19 cellular contexts compared by ENCODE assay signal in genomic region chr7:132117636-132118035, GRCh38.
DNase-seq lines count a peak whose midpoint lies in the region; ATAC-seq, FAIRE-seq and TF ChIP-seq lines count a peak whose summit lies in the region.
"Had no signal": no experiment of that assay in that cellular context is flagged by ENCODE, and none has a peak within 500 bp of the region (broad histone marks: within the 10 kb centered on the region; RNA-seq: fewer than 3 reads in every experiment).

No MANE protein-coding gene starts in this region.

- intact Hi-C loops in cardiac septum (cut with DNase I) (no loop called here), left ventricle myocardium inferior (cut with micrococcal nuclease) (no loop called here), K562 (cut with micrococcal nuclease) (no loop called here)

- H3K9me1 ChIP-seq in K562 (ENCODE audit: control insufficient read depth, insufficient read depth, low read length), result no peaks in the 10 kb centered on the region

- H3K9ac ChIP-seq in K562 (ENCODE audit: insufficient read depth in 1 of 2, low read depth in 2 of 2, low read length in 2 of 2), result no peak overlapping the region
- H3K9ac ChIP-seq: GM23248 had no signal

- TF ChIP-seq POLR2A in K562 (conservative IDR thresholded peaks at IDR 0.05), result no peak

- in situ Hi-C loops in K562 (cut with MboI), result no loop called here

- WGBS in K562 (ENCODE audit: insufficient coverage, low coverage, missing lambda C conversion rate), result 1% methylated on average over 6 of the region's 6 CpGs

- H3K4me1 ChIP-seq in left ventricle myocardium inferior, result no peaks in the 10 kb centered on the region
- no peaks in the 10 kb centered on the region for H3K4me1 ChIP-seq in K562 (replicated peaks in 1 of 2; ENCODE audit: control insufficient read depth in 2 of 2, insufficient read depth in 2 of 2, low read length in 2 of 2)
- H3K4me1 ChIP-seq: BE2C, HAP-1 had no signal

- POLR2A ChIA-PET in K562 (lab: Yijun Ruan, JAX), result interaction anchor here (1.1 kb wide), 1 partner anchor 38 kb away, joined by 6 read pairs; no protein-coding TSS in a partner anchor

- BruUV-seq in K562 (replicated peaks; lab: Mats Ljungman, UMichigan), result no TSS peak

- H3K9me3 ChIP-seq in left ventricle myocardium inferior (replicated peaks) (no peaks in the 10 kb centered on the region), K562 (replicated peaks; ENCODE audit: control insufficient read depth, insufficient read depth, low read depth, low read length) (no peaks in the 10 kb centered on the region)
- H3K9me3 ChIP-seq: BE2C, HAP-1 had no signal

- no peak for TF ChIP-seq EP300 in K562 (IDR thresholded peaks at IDR 0.05; ENCODE audit: low read length)

- peaks cover 12% of the 10 kb centered on the region for H4K20me1 ChIP-seq in K562 (replicated peaks; ENCODE audit: control insufficient read depth, insufficient read depth, low read length)

- H3K27me3 ChIP-seq in left ventricle myocardium inferior (ENCODE audit: low read depth), result no peaks in the 10 kb centered on the region
- H3K27me3 ChIP-seq in K562 (ENCODE audit: control insufficient read depth in 2 of 2, insufficient read depth in 2 of 2, low read length in 2 of 2), result peaks cover 15 to 38% of the 10 kb centered on the region in 2 experiments
- H3K27me3 ChIP-seq: BE2C had no signal

- no peak for TF ChIP-seq RAD21 in K562 (CRISPR knock-in tag; conservative IDR thresholded peaks at IDR 0.05 in 1 of 2, IDR thresholded peaks at IDR 0.05 in 1 of 2)

- CTCF ChIA-PET in K562 (lab: Yijun Ruan, JAX; ENCODE audit: low intra/inter-chr PET ratio), result no interaction called here

- FAIRE-seq in K562 (lab: Jason Lieb, UNC), result no peak
- FAIRE-seq: GM12878 had no signal

- DNase-seq in NCI-H524 (lab: John Stamatoyannopoulos, UW) (peak; percentile 22 to 30), NCI-H524 treated with DMSO at 0.1 percent for 48 hours (lab: John Stamatoyannopoulos, UW) (no peak), cardiac septum (ENCODE audit: low spot score) (peak; percentile 57), left ventricle myocardium inferior (no peak), K562 (ENCODE audit: extremely low read depth in 1 of 4, low spot score in 3 of 4) (no peak), NCI-H2171 (lab: John Stamatoyannopoulos, UW) (no peak)
- DNase-seq: 8988T; BE2C; C1 segment of cervical spinal cord; CD4-positive, CD25-positive, alpha-beta regulatory T cell; CD8-positive, alpha-beta memory T cell; COR-L47; DMS 273 treated with DMSO at 0.1 percent for 48 hours; DMS53; DND-41 had no signal

- H2AFZ ChIP-seq in K562 (ENCODE audit: low read depth, low read length), result no peak overlapping the region
- H2AFZ ChIP-seq: GM23248 had no signal

- no peak overlapping the region for H3K4me3 ChIP-seq in left ventricle myocardium inferior
- H3K4me3 ChIP-seq in K562, result no peak overlapping the region
- H3K4me3 ChIP-seq: GM12878, GM23248, HAP-1 had no signal

- ATAC-seq in K562 (no peak), GM18861 (IDR thresholded peaks at IDR 0.05; ENCODE audit: unreplicated experiment) (no peak)
- ATAC-seq: GM12878 had no signal

- TF ChIP-seq CTCF in left ventricle myocardium inferior (IDR thresholded peaks at IDR 0.05; ENCODE audit: borderline replicate concordance) (no peak), K562 (IDR thresholded peaks at IDR 0.05 in 2 of 3, conservative IDR thresholded peaks at IDR 0.05 in 1 of 3; ENCODE audit: insufficient read depth in 2 of 3, low read depth in 1 of 3, low read length in 3 of 3) (no peak)

- H3K79me2 ChIP-seq in K562 (ENCODE audit: control insufficient read depth, insufficient read depth, low read length), result no peaks in the 10 kb centered on the region

- no peak overlapping the region for H3K27ac ChIP-seq in left ventricle myocardium inferior (replicated peaks)
- no peak overlapping the region for H3K27ac ChIP-seq in K562 (ENCODE audit: extremely low read depth, low read depth, low read length)

- no peak overlapping the region for H3K4me2 ChIP-seq in K562 (ENCODE audit: insufficient read depth, low read length)

- H3K36me3 ChIP-seq in left ventricle myocardium inferior, result no peaks in the 10 kb centered on the region
- no peaks in the 10 kb centered on the region for H3K36me3 ChIP-seq in K562 (ENCODE audit: control insufficient read depth, insufficient read depth, low read length)
- H3K36me3 ChIP-seq: BE2C, HAP-1 had no signal

TF ChIP-seq in K562, 482 proteins besides CTCF, POLR2A, EP300 and RAD21:
- 0 out of 2 replicates have a peak, but pooled peaks have one; percentile 10 for TF ChIP-seq RFX1 (IDR thresholded peaks at IDR 0.05)
- no peak for TF ChIP-seq ZBTB40 (IDR thresholded peaks at IDR 0.05)
- TF ChIP-seq ZBTB40 (CRISPR knock-in tag; IDR thresholded peaks at IDR 0.05), result no peak
TF ChIP-seq in K562: peak in this region for 1.

Comparison
In these comparisons a context has a peak if more than half of its experiments do, and no peak if none do; other contexts are left out.
1. DNase-seq: peak in NCI-H524 (2 of 2) and cardiac septum (single experiment); none in NCI-H524 treated with DMSO at 0.1 percent for 48 hours (single experiment), left ventricle myocardium inferior (single experiment), K562 (0 of 4) and NCI-H2171 (single experiment).